ENCODE assay signal across 39 cellular contexts in the genomic region with DNA sequence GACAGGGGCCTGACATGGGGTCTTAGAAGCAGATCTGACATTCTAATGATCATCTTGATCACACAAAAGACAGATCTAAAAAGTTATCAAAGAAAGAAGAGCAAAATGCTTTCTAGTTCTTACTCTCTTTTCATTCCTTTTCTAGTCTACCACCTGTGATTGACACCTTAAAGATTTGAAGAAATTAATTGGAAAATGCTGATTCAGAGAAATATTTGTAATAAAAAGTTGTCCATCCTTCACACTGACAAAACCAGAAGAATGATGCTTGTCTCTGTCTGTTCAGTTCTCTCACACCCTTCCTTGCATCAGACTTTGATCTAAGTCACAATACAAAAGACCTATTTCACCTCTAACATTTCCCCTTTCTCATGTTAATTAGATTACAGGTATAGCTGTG.
"Had no signal": no experiment of that assay in that cellular context is flagged by ENCODE, and none has a peak within 500 bp of the region (broad histone marks: within the 10 kb centered on the region; RNA-seq: fewer than 3 reads in every experiment).

No MANE protein-coding gene starts in this region.

- H3K27me3 ChIP-seq: adrenal gland, ascending aorta, body of pancreas, brain microvascular endothelial cell, breast epithelium, cardiac muscle cell had no signal

- H3K36me3 ChIP-seq: adrenal gland, ascending aorta, brain microvascular endothelial cell, breast epithelium, cardiac muscle cell had no signal

- ATAC-seq: activated naive CD4-positive, alpha-beta T cell treated with anti-CD3 and anti-CD28 coated beads, Interleukin-2, amount 50 U/mL, for 72 hours; activated naive CD8-positive, alpha-beta T cell treated with anti-CD3 and anti-CD28 coated beads, Interleukin-2, amount 50 U/mL, for 24 hours; activated T-cell treated with anti-CD3 and anti-CD28 coated beads, Interleukin-2, amount 50 U/mL, for 4 hours; activated T-cell treated with anti-CD3 and anti-CD28 coated beads, Interleukin-2, amount 50 U/mL, for 72 hours; activated T-helper 17 cell treated with anti-CD3 and anti-CD28 coated beads, Interleukin-2, amount 50 U/mL, for 72 hours; body of pancreas had no signal

- FAIRE-seq: astrocyte, bronchial epithelial cell, colon had no signal

- DNase-seq: activated effector memory CD4-positive, alpha-beta T cell treated with Interleukin-2 at 50 U/mL for 16 hours; activated gamma-delta T cell; activated gamma-delta T cell treated with Interleukin-2 at 50 U/mL for 16 hours; activated naive CD4-positive, alpha-beta T cell; activated naive CD4-positive, alpha-beta T cell treated with anti-CD3 and anti-CD28 coated beads for 36 hours; activated naive CD4-positive, alpha-beta T cell treated with anti-CD3 and anti-CD28 coated beads, Interleukin-2, amount 10 ng/mL, durations not matched to agents 7 days and 5 days; activated naive CD4-positive, alpha-beta T cell treated with anti-CD3 and anti-CD28 coated beads, Interleukin-2, amount 50 U/mL, for 16 hours; activated naive CD4-positive, alpha-beta T cell treated with Interleukin-2 at 50 U/mL for 16 hours; activated naive CD8-positive, alpha-beta T cell treated with anti-CD3 and anti-CD28 coated beads for 36 hours; activated naive CD8-positive, alpha-beta T cell treated with anti-CD3 and anti-CD28 coated beads, Interleukin-2, amount 10 ng/mL, durations not matched to agents 7 days and 5 days; activated naive CD8-positive, alpha-beta T cell treated with anti-CD3 and anti-CD28 coated beads, Interleukin-2, amount 50 U/mL, for 24 hours; activated T-cell treated with anti-CD3 and anti-CD28 coated beads, Interleukin-2, amount 50 U/mL, for 24 hours; activated T-cell treated with anti-CD3 and anti-CD28 coated beads, Interleukin-2, amount 50 U/mL, for 4 hours; activated T-cell treated with anti-CD3 and anti-CD28 coated beads, Interleukin-2, amount 50 U/mL, for 48 hours; activated T-cell treated with anti-CD3 and anti-CD28 coated beads, Interleukin-2, amount 50 U/mL, for 72 hours; adrenal gland; amniotic stem cell; amygdala; anterior cingulate cortex; aorta; body of pancreas; brain microvascular endothelial cell; caudate nucleus; central memory CD4-positive, alpha-beta T cell; cerebellar nuclear complex had no signal

- H3K4me1 Mint-ChIP-seq: activated naive CD4-positive, alpha-beta T cell treated with anti-CD3 and anti-CD28 coated beads, Interleukin-2, amount 10 ng/mL, durations not matched to agents 7 days and 5 days; activated naive CD4-positive, alpha-beta T cell treated with anti-CD3 and anti-CD28 coated beads, Interleukin-2, amount 50 U/mL, for 24 hours; activated naive CD8-positive, alpha-beta T cell treated with anti-CD3 and anti-CD28 coated beads for 36 hours; activated naive CD8-positive, alpha-beta T cell treated with anti-CD3 and anti-CD28 coated beads, Interleukin-2, amount 10 ng/mL, durations not matched to agents 7 days and 5 days; activated naive CD8-positive, alpha-beta T cell treated with anti-CD3 and anti-CD28 coated beads, Interleukin-2, amount 50 U/mL, for 24 hours; activated T-helper 17 cell treated with anti-CD3 and anti-CD28 coated beads, Interleukin-2, amount 50 U/mL, for 72 hours; brain; central memory CD8-positive, alpha-beta T cell had no signal

- H3K27me3 Mint-ChIP-seq: activated naive CD4-positive, alpha-beta T cell treated with anti-CD3 and anti-CD28 coated beads, Interleukin-2, amount 10 ng/mL, durations not matched to agents 7 days and 5 days; brain had no signal

- H3K4me3 ChIP-seq: adrenal gland, ascending aorta, body of pancreas, breast epithelium, cardiac muscle cell had no signal

- H3K4me3 Mint-ChIP-seq: activated naive CD4-positive, alpha-beta T cell treated with anti-CD3 and anti-CD28 coated beads for 36 hours; activated naive CD4-positive, alpha-beta T cell treated with anti-CD3 and anti-CD28 coated beads, Interleukin-2, amount 10 ng/mL, durations not matched to agents 7 days and 5 days; activated naive CD4-positive, alpha-beta T cell treated with anti-CD3 and anti-CD28 coated beads, Interleukin-2, amount 50 U/mL, for 24 hours; activated naive CD8-positive, alpha-beta T cell; activated naive CD8-positive, alpha-beta T cell treated with anti-CD3 and anti-CD28 coated beads for 36 hours; activated naive CD8-positive, alpha-beta T cell treated with anti-CD3 and anti-CD28 coated beads, Interleukin-2, amount 10 ng/mL, durations not matched to agents 7 days and 5 days; activated naive CD8-positive, alpha-beta T cell treated with anti-CD3 and anti-CD28 coated beads, Interleukin-2, amount 50 U/mL, for 24 hours; activated T-cell treated with anti-CD3 and anti-CD28 coated beads, Interleukin-2, amount 50 U/mL, for 24 hours; activated T-cell treated with anti-CD3 and anti-CD28 coated beads, Interleukin-2, amount 50 U/mL, for 4 hours; activated T-cell treated with anti-CD3 and anti-CD28 coated beads, Interleukin-2, amount 50 U/mL, for 72 hours; activated T-helper 1 cell treated with anti-CD3 and anti-CD28 coated beads, Interleukin-12 subunit alpha, Interleukin-12 subunit beta, Interleukin-2, Interleukin-4 antibody, amounts not matched to agents 30 ng/mL and 10 ng/mL and 1 ng/mL, durations not matched to agents 14 hours and 24 hours and 36 hours; activated T-helper 17 cell treated with anti-CD3 and anti-CD28 coated beads, Interleukin-2, amount 50 U/mL, for 72 hours; brain; central memory CD8-positive, alpha-beta T cell had no signal

- H3K27ac ChIP-seq: adrenal gland, ascending aorta, body of pancreas, brain microvascular endothelial cell, breast epithelium, cardiac muscle cell had no signal

- H3K36me3 Mint-ChIP-seq: activated naive CD4-positive, alpha-beta T cell treated with anti-CD3 and anti-CD28 coated beads, Interleukin-2, amount 10 ng/mL, durations not matched to agents 7 days and 5 days; activated naive CD4-positive, alpha-beta T cell treated with anti-CD3 and anti-CD28 coated beads, Interleukin-2, amount 50 U/mL, for 24 hours; activated naive CD4-positive, alpha-beta T cell treated with anti-CD3 and anti-CD28 coated beads, Interleukin-2, amount 50 U/mL, for 72 hours; activated naive CD8-positive, alpha-beta T cell; activated naive CD8-positive, alpha-beta T cell treated with anti-CD3 and anti-CD28 coated beads for 36 hours; activated naive CD8-positive, alpha-beta T cell treated with anti-CD3 and anti-CD28 coated beads, Interleukin-2, amount 10 ng/mL, durations not matched to agents 7 days and 5 days; brain had no signal

- H3K4me1 ChIP-seq: adrenal gland, ascending aorta, body of pancreas, breast epithelium had no signal

- H3K27ac Mint-ChIP-seq: activated naive CD4-positive, alpha-beta T cell treated with anti-CD3 and anti-CD28 coated beads for 36 hours; activated naive CD4-positive, alpha-beta T cell treated with anti-CD3 and anti-CD28 coated beads, Interleukin-2, amount 10 ng/mL, durations not matched to agents 7 days and 5 days; activated naive CD4-positive, alpha-beta T cell treated with anti-CD3 and anti-CD28 coated beads, Interleukin-2, amount 50 U/mL, for 24 hours; activated naive CD4-positive, alpha-beta T cell treated with anti-CD3 and anti-CD28 coated beads, Interleukin-2, amount 50 U/mL, for 72 hours; activated naive CD8-positive, alpha-beta T cell; activated naive CD8-positive, alpha-beta T cell treated with anti-CD3 and anti-CD28 coated beads for 36 hours; activated naive CD8-positive, alpha-beta T cell treated with anti-CD3 and anti-CD28 coated beads, Interleukin-2, amount 10 ng/mL, durations not matched to agents 7 days and 5 days; activated naive CD8-positive, alpha-beta T cell treated with anti-CD3 and anti-CD28 coated beads, Interleukin-2, amount 50 U/mL, for 24 hours; activated T-cell treated with anti-CD3 and anti-CD28 coated beads, Interleukin-2, amount 50 U/mL, for 24 hours; activated T-cell treated with anti-CD3 and anti-CD28 coated beads, Interleukin-2, amount 50 U/mL, for 72 hours; activated T-helper 1 cell treated with anti-CD3 and anti-CD28 coated beads, Interleukin-12 subunit alpha, Interleukin-12 subunit beta, Interleukin-2, Interleukin-4 antibody, amounts not matched to agents 30 ng/mL and 10 ng/mL and 1 ng/mL, durations not matched to agents 14 hours and 24 hours and 36 hours; activated T-helper 17 cell treated with anti-CD3 and anti-CD28 coated beads, Interleukin-2, amount 50 U/mL, for 72 hours; activated T-helper 2 cell treated with anti-CD3 and anti-CD28 coated beads, Interferon-gamma antibody, Interleukin-2, Interleukin-4, amounts not matched to agents 10 μg/mL and 5 μg/mL and 100 μg/mL, durations not matched to agents 14 hours and 24 hours and 36 hours; brain had no signal

- H3K9me3 ChIP-seq: adrenal gland, ascending aorta, body of pancreas, breast epithelium had no signal
